In genomic region chr1:117106478-117106877, GRCh38 we compare ENCODE assay signal across 30 cellular contexts. TPM values are rescaled to one million over a fixed set of nuclear protein-coding genes. Genes with fewer than 3 reads are reported as not detected.
DNase-seq lines count a peak whose midpoint lies in the region; ATAC-seq, FAIRE-seq and TF ChIP-seq lines count a peak whose summit lies in the region.
"Had no signal": no experiment of that assay in that cellular context is flagged by ENCODE, and none has a peak within 500 bp of the region (broad histone marks: within the 10 kb centered on the region; RNA-seq: fewer than 3 reads in every experiment).

No MANE protein-coding gene starts in this region.

- H2AFZ ChIP-seq in mammary epithelial cell (ENCODE audit: low read depth, low read length) (no peak overlapping the region), K562 (ENCODE audit: low read depth, low read length) (no peak overlapping the region)

- no peak for FAIRE-seq in K562 (lab: Jason Lieb, UNC)
- FAIRE-seq: pancreas, TTC549 had no signal

- WGBS in mammary epithelial cell (ENCODE audit: low coverage, missing lambda C conversion rate) = 93% methylated on average over 2 of the region's 2 CpGs
- 84% methylated on average over 2 of the region's 2 CpGs for WGBS in K562 (ENCODE audit: insufficient coverage, low coverage, missing lambda C conversion rate)

- H3K4me3 ChIP-seq in mammary epithelial cell (replicated peaks in 1 of 3; ENCODE audit: insufficient read depth in 1 of 3, low read depth in 2 of 3, low read length in 3 of 3) (no peak overlapping the region), K562 (no peak overlapping the region)
- H3K4me3 ChIP-seq: ascending aorta, coronary artery, pancreas, skin epidermis, thoracic aorta had no signal

- dilution Hi-C loops in mammary epithelial cell (cut with HindIII; ENCODE audit: low sequenced_read_pairs) = no loop called here

- TF ChIP-seq RAD21 in K562 (CRISPR knock-in tag; conservative IDR thresholded peaks at IDR 0.05 in 1 of 2, IDR thresholded peaks at IDR 0.05 in 1 of 2) = no peak

- H3K79me2 ChIP-seq in mammary epithelial cell (ENCODE audit: insufficient read depth, low read length) (no peaks in the 10 kb centered on the region), K562 (ENCODE audit: control insufficient read depth, insufficient read depth, low read length) (no peaks in the 10 kb centered on the region)

- no peak overlapping the region for H3K27ac Mint-ChIP-seq in activated CD4-positive, alpha-beta T cell treated with anti-CD3 and anti-CD28 coated beads for 36 hours
- H3K27ac Mint-ChIP-seq in activated CD4-positive, alpha-beta T cell treated with anti-CD3 and anti-CD28 coated beads, Interleukin-2, amount 10 ng/mL, durations not matched to agents 7 days and 5 days = no peak overlapping the region
- no peak overlapping the region for H3K27ac Mint-ChIP-seq in MCF 10A (ENCODE audit: low read depth, unreplicated experiment)
- H3K27ac Mint-ChIP-seq: activated naive CD4-positive, alpha-beta T cell treated with anti-CD3 and anti-CD28 coated beads, Interleukin-2, amount 50 U/mL, for 24 hours; memory B cell; stimulated activated naive CD8-positive, alpha-beta T cell treated with anti-CD3 and anti-CD28 coated beads, Interleukin-15, Interleukin-2, amounts not matched to agents 100 ng/mL and 50 ng/mL, for 24 hours; T-helper 1 cell treated with Interleukin-12 subunit alpha and Interleukin-12 subunit beta and Interleukin-4 antibody, amounts not matched to agents 30 μg/mL and 1 μg/mL, for 36 hours had no signal

- no peaks in the 10 kb centered on the region for H3K9me3 Mint-ChIP-seq in activated CD4-positive, alpha-beta T cell treated with anti-CD3 and anti-CD28 coated beads for 36 hours (ENCODE audit: low read depth)
- H3K9me3 Mint-ChIP-seq in activated CD4-positive, alpha-beta T cell treated with anti-CD3 and anti-CD28 coated beads, Interleukin-2, amount 10 ng/mL, durations not matched to agents 7 days and 5 days = peaks cover 2% of the 10 kb centered on the region
- no peaks in the 10 kb centered on the region for H3K9me3 Mint-ChIP-seq in MCF 10A (ENCODE audit: unreplicated experiment)
- H3K9me3 Mint-ChIP-seq: activated naive CD4-positive, alpha-beta T cell treated with anti-CD3 and anti-CD28 coated beads, Interleukin-2, amount 50 U/mL, for 24 hours; H9; memory B cell; neural crest cell; stimulated activated naive CD8-positive, alpha-beta T cell treated with anti-CD3 and anti-CD28 coated beads, Interleukin-15, Interleukin-2, amounts not matched to agents 100 ng/mL and 50 ng/mL, for 24 hours; T-helper 1 cell treated with Interleukin-12 subunit alpha and Interleukin-12 subunit beta and Interleukin-4 antibody, amounts not matched to agents 30 μg/mL and 1 μg/mL, for 36 hours had no signal

- H3K27me3 ChIP-seq in mammary epithelial cell (ENCODE audit: insufficient read depth, low read length) (no peaks in the 10 kb centered on the region), K562 (ENCODE audit: control insufficient read depth in 2 of 2, insufficient read depth in 2 of 2, low read length in 2 of 2) (no peaks in the 10 kb centered on the region)
- H3K27me3 ChIP-seq: ascending aorta, pancreas had no signal

- no peak overlapping the region for H3K4me3 Mint-ChIP-seq in activated CD4-positive, alpha-beta T cell treated with anti-CD3 and anti-CD28 coated beads for 36 hours
- H3K4me3 Mint-ChIP-seq in activated CD4-positive, alpha-beta T cell treated with anti-CD3 and anti-CD28 coated beads, Interleukin-2, amount 10 ng/mL, durations not matched to agents 7 days and 5 days = no peak overlapping the region
- H3K4me3 Mint-ChIP-seq in MCF 10A (ENCODE audit: unreplicated experiment) = no peak overlapping the region
- H3K4me3 Mint-ChIP-seq: activated naive CD4-positive, alpha-beta T cell treated with anti-CD3 and anti-CD28 coated beads, Interleukin-2, amount 50 U/mL, for 24 hours; H9; memory B cell; neural crest cell; stimulated activated naive CD8-positive, alpha-beta T cell treated with anti-CD3 and anti-CD28 coated beads, Interleukin-15, Interleukin-2, amounts not matched to agents 100 ng/mL and 50 ng/mL, for 24 hours; T-helper 1 cell treated with Interleukin-12 subunit alpha and Interleukin-12 subunit beta and Interleukin-4 antibody, amounts not matched to agents 30 μg/mL and 1 μg/mL, for 36 hours had no signal

- H3K9ac ChIP-seq in mammary epithelial cell (ENCODE audit: insufficient read depth, low read length) = no peak overlapping the region
- no peak overlapping the region for H3K9ac ChIP-seq in K562 (ENCODE audit: insufficient read depth in 1 of 2, low read depth in 2 of 2, low read length in 2 of 2)

- POLR2A ChIA-PET in activated CD4-positive, alpha-beta T cell treated with anti-CD3 and anti-CD28 coated beads for 36 hours (lab: Charles Lee) = no interaction called here
- POLR2A ChIA-PET in activated CD4-positive, alpha-beta T cell treated with anti-CD3 and anti-CD28 coated beads, Interleukin-2, amount 10 ng/mL, durations not matched to agents 7 days and 5 days (lab: Charles Lee) = no interaction called here
- POLR2A ChIA-PET in MCF 10A (lab: Yijun Ruan, JAX) (no interaction called here), K562 (lab: Yijun Ruan, JAX) (interaction anchor here (0.6 to 0.9 kb wide), 3 partner anchors 10 to 13 kb away, joined by 3 to 4 read pairs (median 3); no protein-coding TSS in a partner anchor)

- TF ChIP-seq EP300 in K562 (IDR thresholded peaks at IDR 0.05; ENCODE audit: low read length) = no peak

- CTCF ChIA-PET in activated CD4-positive, alpha-beta T cell treated with anti-CD3 and anti-CD28 coated beads for 36 hours (lab: Charles Lee) = no interaction called here
- CTCF ChIA-PET in activated CD4-positive, alpha-beta T cell treated with anti-CD3 and anti-CD28 coated beads, Interleukin-2, amount 10 ng/mL, durations not matched to agents 7 days and 5 days (lab: Charles Lee) = interaction anchor here (2.4 kb wide), 1 partner anchor 13 kb away, joined by 16 read pairs; no protein-coding TSS in a partner anchor
- CTCF ChIA-PET in mammary epithelial cell (lab: Charles Lee; ENCODE audit: low non-redundant PET) = no interaction called here
- CTCF ChIA-PET in MCF 10A (lab: Yijun Ruan, JAX) = interaction anchor here (0.6 to 1.4 kb wide), 5 partner anchors 16 to 301 kb away, joined by 3 to 4 read pairs (median 3); no protein-coding TSS in a partner anchor
- CTCF ChIA-PET in K562 (lab: Yijun Ruan, JAX; ENCODE audit: low intra/inter-chr PET ratio) = no interaction called here

- H3K9me3 ChIP-seq in mammary epithelial cell (replicated peaks; ENCODE audit: insufficient read depth, low read length) (no peaks in the 10 kb centered on the region), K562 (replicated peaks; ENCODE audit: control insufficient read depth, insufficient read depth, low read depth, low read length) (0 out of 2 replicates have a peak, but pooled peaks cover 2% of the 10 kb centered on the region)
- H3K9me3 ChIP-seq: ascending aorta, pancreas, thoracic aorta had no signal

- TF ChIP-seq CTCF in mammary epithelial cell (conservative IDR thresholded peaks at IDR 0.05 in 1 of 2, IDR thresholded peaks at IDR 0.05 in 1 of 2; ENCODE audit: extremely low read depth in 1 of 2, insufficient read depth in 1 of 2, low read depth in 1 of 2, low read length in 2 of 2) (no peak), MCF 10A (IDR thresholded peaks at IDR 0.05; ENCODE audit: unreplicated experiment) (no peak), K562 (IDR thresholded peaks at IDR 0.05 in 2 of 3, conservative IDR thresholded peaks at IDR 0.05 in 1 of 3; ENCODE audit: insufficient read depth in 2 of 3, low read depth in 1 of 3, low read length in 3 of 3) (no peak)

- in situ Hi-C loops in mammary epithelial cell (cut with MboI; ENCODE audit: low sequenced_read_pairs in 2 of 2) (no loop called here), K562 (cut with MboI) (no loop called here)

- no peaks in the 10 kb centered on the region for H3K9me1 ChIP-seq in K562 (ENCODE audit: control insufficient read depth, insufficient read depth, low read length)

- no peak for TF ChIP-seq POLR2A in K562 (conservative IDR thresholded peaks at IDR 0.05)

- H3K4me1 Mint-ChIP-seq in activated CD4-positive, alpha-beta T cell treated with anti-CD3 and anti-CD28 coated beads for 36 hours = peaks cover 21% of the 10 kb centered on the region
- peaks cover 5% of the 10 kb centered on the region for H3K4me1 Mint-ChIP-seq in activated CD4-positive, alpha-beta T cell treated with anti-CD3 and anti-CD28 coated beads, Interleukin-2, amount 10 ng/mL, durations not matched to agents 7 days and 5 days
- peaks cover 19% of the 10 kb centered on the region for H3K4me1 Mint-ChIP-seq in MCF 10A (ENCODE audit: insufficient read depth, unreplicated experiment)
- H3K4me1 Mint-ChIP-seq: H9, neural crest cell had no signal

- intact Hi-C loops in activated CD4-positive, alpha-beta T cell treated with anti-CD3 and anti-CD28 coated beads for 36 hours (cut with DNase I, micrococcal nuclease) = no loop called here
- intact Hi-C loops in mammary epithelial cell (cut with micrococcal nuclease) (no loop called here), MCF 10A (cut with micrococcal nuclease) (no loop called here), K562 (cut with micrococcal nuclease) (no loop called here)

- no peaks in the 10 kb centered on the region for H3K27me3 Mint-ChIP-seq in activated CD4-positive, alpha-beta T cell treated with anti-CD3 and anti-CD28 coated beads for 36 hours
- H3K27me3 Mint-ChIP-seq in activated CD4-positive, alpha-beta T cell treated with anti-CD3 and anti-CD28 coated beads, Interleukin-2, amount 10 ng/mL, durations not matched to agents 7 days and 5 days = no peaks in the 10 kb centered on the region
- no peaks in the 10 kb centered on the region for H3K27me3 Mint-ChIP-seq in MCF 10A (ENCODE audit: insufficient read depth, unreplicated experiment)
- H3K27me3 Mint-ChIP-seq: activated naive CD4-positive, alpha-beta T cell treated with anti-CD3 and anti-CD28 coated beads, Interleukin-2, amount 50 U/mL, for 24 hours; memory B cell; stimulated activated naive CD8-positive, alpha-beta T cell treated with anti-CD3 and anti-CD28 coated beads, Interleukin-15, Interleukin-2, amounts not matched to agents 100 ng/mL and 50 ng/mL, for 24 hours had no signal

- H4K20me1 ChIP-seq in mammary epithelial cell (ENCODE audit: insufficient read depth, low read length) (no peaks in the 10 kb centered on the region), K562 (replicated peaks; ENCODE audit: control insufficient read depth, insufficient read depth, low read length) (no peaks in the 10 kb centered on the region)

- DNase-seq in activated CD4-positive, alpha-beta T cell treated with anti-CD3 and anti-CD28 coated beads for 36 hours = peak; percentile 26
- no peak for DNase-seq in activated CD4-positive, alpha-beta T cell treated with anti-CD3 and anti-CD28 coated beads, Interleukin-2, amount 10 ng/mL, durations not matched to agents 7 days and 5 days
- DNase-seq in mammary epithelial cell (peak; percentile 4), MCF 10A (ENCODE audit: unreplicated experiment) (no peak), K562 (ENCODE audit: extremely low read depth in 1 of 4, low spot score in 3 of 4) (no peak), SIG-M5 (lab: John Stamatoyannopoulos, UW) (no peak)
- no peak for DNase-seq in stimulated activated naive CD8-positive, alpha-beta T cell treated with anti-CD3 and anti-CD28 coated beads, Interleukin-15, Interleukin-2, amounts not matched to agents 100 U/mL and 50 U/mL, for 24 hours
- DNase-seq: 8988T; activated T-cell treated with anti-CD3 and anti-CD28 coated beads, Interleukin-2, amount 50 U/mL, for 1 hour; C1 segment of cervical spinal cord; DMS153; effector CD8-positive, alpha-beta T cell; glutamatergic neuron; H9; Kasumi-1; MV-4-11; NCI-H1436 treated with DMSO at 0.1 percent for 48 hours; NCI-H748 treated with DMSO at 0.1 percent for 48 hours; pancreas had no signal

- BruUV-seq in mammary epithelial cell (replicated peaks; lab: Mats Ljungman, UMichigan) (no TSS peak), MCF 10A (replicated peaks; lab: Mats Ljungman, UMichigan) (no TSS peak), K562 (replicated peaks; lab: Mats Ljungman, UMichigan) (no TSS peak)

- H3K36me3 Mint-ChIP-seq in activated CD4-positive, alpha-beta T cell treated with anti-CD3 and anti-CD28 coated beads for 36 hours (ENCODE audit: low read depth) = peaks cover 50% of the 10 kb centered on the region
- H3K36me3 Mint-ChIP-seq in activated CD4-positive, alpha-beta T cell treated with anti-CD3 and anti-CD28 coated beads, Interleukin-2, amount 10 ng/mL, durations not matched to agents 7 days and 5 days (ENCODE audit: low read depth) = peaks cover 53% of the 10 kb centered on the region
- peaks cover 20% of the 10 kb centered on the region for H3K36me3 Mint-ChIP-seq in MCF 10A (ENCODE audit: insufficient read depth, unreplicated experiment)

- H3K27ac ChIP-seq in mammary epithelial cell (ENCODE audit: insufficient read depth, low read depth, low read length) (no peak overlapping the region), K562 (ENCODE audit: extremely low read depth, low read depth, low read length) (no peak overlapping the region)
- H3K27ac ChIP-seq: ascending aorta, coronary artery, skin epidermis, thoracic aorta had no signal

- H3K4me1 ChIP-seq in mammary epithelial cell (ENCODE audit: insufficient read depth, low read length) (peaks cover 19% of the 10 kb centered on the region), K562 (replicated peaks in 1 of 2; ENCODE audit: control insufficient read depth in 2 of 2, insufficient read depth in 2 of 2, low read length in 2 of 2) (no peaks in the 10 kb centered on the region)
- H3K4me1 ChIP-seq: ascending aorta had no signal

- peak; percentile 76 for ATAC-seq in activated CD4-positive, alpha-beta T cell treated with anti-CD3 and anti-CD28 coated beads for 36 hours
- peak; percentile 48 for ATAC-seq in K562
- ATAC-seq in stimulated activated naive CD8-positive, alpha-beta T cell treated with anti-CD3 and anti-CD28 coated beads, Interleukin-15, Interleukin-2, amounts not matched to agents 100 U/mL and 50 U/mL, for 24 hours = peak; percentile 41
- no peak for ATAC-seq in HG03460 (IDR thresholded peaks at IDR 0.05; ENCODE audit: unreplicated experiment)
- ATAC-seq: pancreas had no signal

- H3K36me3 ChIP-seq in mammary epithelial cell (ENCODE audit: insufficient read depth, low read length) (no peaks in the 10 kb centered on the region), K562 (ENCODE audit: control insufficient read depth, insufficient read depth, low read length) (peaks cover 36% of the 10 kb centered on the region)
- H3K36me3 ChIP-seq: thoracic aorta had no signal

- H3K4me2 ChIP-seq in mammary epithelial cell (ENCODE audit: insufficient read depth, low read depth, low read length) = no peak overlapping the region
- H3K4me2 ChIP-seq in K562 (ENCODE audit: insufficient read depth, low read length) = no peak overlapping the region

RNA-seq across cellular contexts. Expression of gene TRIM45, which starts 15.1 kb away (rescaled TPM):
- under 1 TPM; 0.37 to 0.62 TPM for total RNA-seq in activated CD4-positive, alpha-beta T cell treated with anti-CD3 and anti-CD28 coated beads for 36 hours
- under 1 TPM; 0.33 to 0.47 TPM for total RNA-seq in activated CD4-positive, alpha-beta T cell treated with anti-CD3 and anti-CD28 coated beads, Interleukin-2, amount 10 ng/mL, durations not matched to agents 7 days and 5 days
- 1 to 10 TPM; 2.7 to 4.0 TPM for total RNA-seq in mammary epithelial cell
- polyA plus RNA-seq in mammary epithelial cell = 1.8 TPM
- polyA minus RNA-seq in mammary epithelial cell = 2.9 TPM
- total RNA-seq in MCF 10A (2022) = 1.6 and 2.9 TPM in 2 replicates
- 7.6 and 8.0 TPM in 2 replicates for total RNA-seq in K562 (2011; cell fraction: chromatin; rRNA removed; ENCODE audit: low replicate concordance)
- total RNA-seq in K562 (2011; cell fraction: nucleolus; rRNA removed) = 6.8 TPM in 2 replicates
- total RNA-seq in K562 (2011; cell fraction: nucleoplasm; rRNA removed) = 7.6 and 7.9 TPM in 2 replicates
- 1.9 and 3.1 TPM in 2 replicates for total RNA-seq in K562 (2014; rRNA removed)
- 2.5 and 3.5 TPM in 2 replicates for total RNA-seq in K562 (2014; rRNA removed; fragmentation: Illumina TruSeq; extraction: Trizol)
- total RNA-seq in K562 (2015; rRNA removed; fragmentation: Illumina TruSeq; extraction: Trizol) = 2.2 and 2.3 TPM in 2 replicates
- 3.6 and 5.3 TPM in 2 replicates for total RNA-seq in K562 (2021)
- polyA plus RNA-seq in K562 (2011; rRNA removed) = 5.5 and 6.2 TPM in 2 replicates
- 3.9 and 5.6 TPM in 2 replicates for polyA plus RNA-seq in K562 (2011; cell fraction: cytosol; rRNA removed)
- polyA plus RNA-seq in K562 (2011; cell fraction: nucleus; rRNA removed) = 13.0 and 17.4 TPM in 2 replicates
- polyA plus RNA-seq in K562 (2012) = 2.8 and 3.7 TPM in 2 replicates
- polyA plus RNA-seq in K562 (2014; fragmentation: Illumina TruSeq; extraction: Trizol) = 3.8 and 4.1 TPM in 2 replicates
- 1 to 10 TPM; 2.5 to 4.3 TPM for polyA plus RNA-seq in K562 (2014; fragmentation: Nextera tagmentation; extraction: Ambion mirVana)
- polyA plus RNA-seq in K562 (2014; rRNA removed) = 4.1 and 5.1 TPM in 2 replicates
- 2.6 and 4.2 TPM in 2 replicates for polyA minus RNA-seq in K562 (2011; rRNA and poly(A)+ RNA removed)
- polyA minus RNA-seq in K562 (2011; cell fraction: cytosol; rRNA and poly(A)+ RNA removed) = 1.2 and 4.9 TPM in 2 replicates
- 2.7 and 3.1 TPM in 2 replicates for polyA minus RNA-seq in K562 (2011; cell fraction: nucleus; rRNA and poly(A)+ RNA removed)

RNA-seq across cellular contexts. Expression of gene TTF2, which starts 46.4 kb away (rescaled TPM):
- 100 to 1,000 TPM in 1 of 2 experiments, 10 to 100 TPM in 1; 99.7 to 108 TPM for total RNA-seq in activated CD4-positive, alpha-beta T cell treated with anti-CD3 and anti-CD28 coated beads for 36 hours
- total RNA-seq in activated CD4-positive, alpha-beta T cell treated with anti-CD3 and anti-CD28 coated beads, Interleukin-2, amount 10 ng/mL, durations not matched to agents 7 days and 5 days = 100 to 1,000 TPM; 123 to 133 TPM
- total RNA-seq in mammary epithelial cell = 10 to 100 TPM; 15.5 to 41.3 TPM
- polyA plus RNA-seq in mammary epithelial cell = 19.1 TPM
- 30.7 TPM for polyA minus RNA-seq in mammary epithelial cell
- total RNA-seq in MCF 10A (2022) = 28.4 and 38.6 TPM in 2 replicates
- total RNA-seq in K562 (2011; cell fraction: chromatin; rRNA removed; ENCODE audit: low replicate concordance) = 122 and 267 TPM in 2 replicates
- total RNA-seq in K562 (2011; cell fraction: nucleolus; rRNA removed) = 62.4 and 74.7 TPM in 2 replicates
- total RNA-seq in K562 (2011; cell fraction: nucleoplasm; rRNA removed) = 84.3 and 104 TPM in 2 replicates
- 36.1 and 36.2 TPM in 2 replicates for total RNA-seq in K562 (2014; rRNA removed)
- total RNA-seq in K562 (2014; rRNA removed; fragmentation: Illumina TruSeq; extraction: Trizol) = 61.5 and 69.2 TPM in 2 replicates
- 40.0 and 46.1 TPM in 2 replicates for total RNA-seq in K562 (2015; rRNA removed; fragmentation: Illumina TruSeq; extraction: Trizol)
- 62.5 and 63.3 TPM in 2 replicates for total RNA-seq in K562 (2021)
- polyA plus RNA-seq in K562 (2011; rRNA removed) = 71.1 and 77.3 TPM in 2 replicates
- 24.3 and 30.5 TPM in 2 replicates for polyA plus RNA-seq in K562 (2011; cell fraction: cytosol; rRNA removed)
- polyA plus RNA-seq in K562 (2011; cell fraction: nucleus; rRNA removed) = 108 and 124 TPM in 2 replicates
- polyA plus RNA-seq in K562 (2012) = 32.8 and 42.0 TPM in 2 replicates
- 36.0 and 42.1 TPM in 2 replicates for polyA plus RNA-seq in K562 (2014; fragmentation: Illumina TruSeq; extraction: Trizol)
- polyA plus RNA-seq in K562 (2014; fragmentation: Nextera tagmentation; extraction: Ambion mirVana) = 10 to 100 TPM in 1 of 2 experiments, 1 to 10 TPM in 1; 9.4 to 10.5 TPM
- polyA plus RNA-seq in K562 (2014; rRNA removed) = 36.6 and 41.3 TPM in 2 replicates
- 55.0 and 68.2 TPM in 2 replicates for polyA minus RNA-seq in K562 (2011; rRNA and poly(A)+ RNA removed)
- polyA minus RNA-seq in K562 (2011; cell fraction: cytosol; rRNA and poly(A)+ RNA removed) = 30.9 and 39.0 TPM in 2 replicates
- polyA minus RNA-seq in K562 (2011; cell fraction: nucleus; rRNA and poly(A)+ RNA removed) = 48.9 and 88.3 TPM in 2 replicates

Comparison
In these comparisons a context has a peak if more than half of its experiments do, and no peak if none do; other contexts are left out.
1. DNase-seq: peak in activated CD4-positive, alpha-beta T cell treated with anti-CD3 and anti-CD28 coated beads for 36 hours (single experiment) and mammary epithelial cell (single experiment); none in activated CD4-positive, alpha-beta T cell treated with anti-CD3 and anti-CD28 coated beads, Interleukin-2, amount 10 ng/mL, durations not matched to agents 7 days and 5 days (single experiment), MCF 10A (single experiment), K562 (0 of 4), stimulated activated naive CD8-positive, alpha-beta T cell treated with anti-CD3 and anti-CD28 coated beads, Interleukin-15, Interleukin-2, amounts not matched to agents 100 U/mL and 50 U/mL, for 24 hours (single experiment) and SIG-M5 (single experiment).
2. CTCF ChIA-PET loops: an anchor here in activated CD4-positive, alpha-beta T cell treated with anti-CD3 and anti-CD28 coated beads, Interleukin-2, amount 10 ng/mL, durations not matched to agents 7 days and 5 days (2.4 kb wide) and MCF 10A (0.6 to 1.4 kb wide); none called in activated CD4-positive, alpha-beta T cell treated with anti-CD3 and anti-CD28 coated beads for 36 hours, mammary epithelial cell and K562.